ENCODE assay signal across 15 cellular contexts in the genomic region with DNA sequence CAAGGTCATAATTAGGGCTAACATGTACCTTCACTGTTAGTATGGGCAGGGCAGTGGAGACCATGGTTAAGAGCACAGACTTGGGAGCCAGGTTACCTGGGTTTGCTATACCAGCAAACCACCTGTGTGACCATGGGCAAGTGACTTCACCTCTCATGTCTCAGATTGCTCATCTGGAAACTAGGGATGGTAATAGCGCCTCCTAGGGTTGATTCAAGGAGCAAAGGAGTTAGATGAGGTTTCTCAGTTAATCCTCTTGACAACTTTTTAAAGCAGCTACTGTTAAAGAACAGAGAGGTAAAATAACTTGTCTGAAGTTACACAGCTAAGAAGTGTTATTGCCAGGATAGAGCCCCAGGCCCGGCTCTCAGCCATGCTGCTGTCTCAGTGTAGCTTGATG. TPM values are rescaled to one million over a fixed set of nuclear protein-coding genes. Genes with fewer than 3 reads are reported as not detected.
DNase-seq lines count a peak whose midpoint lies in the region; ATAC-seq, FAIRE-seq and TF ChIP-seq lines count a peak whose summit lies in the region.
"Had no signal": no experiment of that assay in that cellular context is flagged by ENCODE, and none has a peak within 500 bp of the region (broad histone marks: within the 10 kb centered on the region; RNA-seq: fewer than 3 reads in every experiment).

No MANE protein-coding gene starts in this region.

- no peaks in the 10 kb centered on the region for H3K27me3 Mint-ChIP-seq in activated CD8-positive, alpha-beta T cell treated with anti-CD3 and anti-CD28 coated beads for 36 hours

- H3K9me3 ChIP-seq in BLaER1 treated with 17β-estradiol and CSF1 and Interleukin-3, amounts not matched to agents 10 nM and 100 nM (replicated peaks in 1 of 11): no peaks in the 10 kb centered on the region
- no peaks in the 10 kb centered on the region for H3K9me3 ChIP-seq in keratinocyte (ENCODE audit: control insufficient read depth, low read depth, low read length)
- H3K9me3 ChIP-seq in HAP-1: no peaks in the 10 kb centered on the region
- H3K9me3 ChIP-seq in esophagus squamous epithelium: no peaks in the 10 kb centered on the region
- H3K9me3 ChIP-seq: testis had no signal

- dilution Hi-C loops in keratinocyte (cut with MboI; ENCODE audit: extremely low pct_ligation_motif_present, low sequenced_read_pairs): no loop called here

- TF ChIP-seq POLR2A in esophagus squamous epithelium (IDR thresholded peaks at IDR 0.05): no peak

- no peak overlapping the region for H3K27ac Mint-ChIP-seq in activated CD8-positive, alpha-beta T cell treated with anti-CD3 and anti-CD28 coated beads for 36 hours

- intact Hi-C loops in activated CD8-positive, alpha-beta T cell treated with anti-CD3 and anti-CD28 coated beads for 36 hours (cut with micrococcal nuclease): loop anchor here (5.0 kb wide), 1 partner anchor 188 kb away; no protein-coding TSS in a partner anchor
- intact Hi-C loops in esophagus squamous epithelium (cut with DNase I): loop anchor here (5.0 kb wide), 2 partner anchors 53 to 188 kb away; no protein-coding TSS in a partner anchor

- peaks cover 34% of the 10 kb centered on the region for H3K4me1 Mint-ChIP-seq in activated CD8-positive, alpha-beta T cell treated with anti-CD3 and anti-CD28 coated beads for 36 hours (ENCODE audit: low read depth)

- DNase-seq in GM13977 (ENCODE audit: low spot score) (no peak), keratinocyte (ENCODE audit: low read depth, low spot score) (no peak), HEK293T (ENCODE audit: extremely low spot score) (no peak), HAP-1 (ENCODE audit: low spot score in 2 of 2) (no peak), esophagus squamous epithelium (lab: John Stamatoyannopoulos, UW) (no peak), NCI-H510A treated with DMSO at 0.1 percent for 48 hours (lab: John Stamatoyannopoulos, UW) (no peak)
- DNase-seq in activated CD8-positive, alpha-beta T cell treated with anti-CD3 and anti-CD28 coated beads for 36 hours: no peak
- DNase-seq: caudate nucleus, DMS79, NCI-H526, SHP77, testis had no signal

- no peak for ATAC-seq in activated CD8-positive, alpha-beta T cell treated with anti-CD3 and anti-CD28 coated beads for 36 hours

- peaks cover 71 to 96% (median 88%) of the 10 kb centered on the region in 10 experiments for H3K4me1 ChIP-seq in BLaER1 treated with 17β-estradiol and CSF1 and Interleukin-3, amounts not matched to agents 10 nM and 100 nM
- peaks cover 6% of the 10 kb centered on the region for H3K4me1 ChIP-seq in keratinocyte (ENCODE audit: control insufficient read depth, extremely low read depth, insufficient read depth, low read length)
- 0 out of 2 replicates have a peak, but pooled peaks cover 2% of the 10 kb centered on the region for H3K4me1 ChIP-seq in HAP-1
- peaks cover 0 to 10% (median 4%) of the 10 kb centered on the region in 3 donors for H3K4me1 ChIP-seq in esophagus squamous epithelium

- POLR2A ChIA-PET in activated CD8-positive, alpha-beta T cell treated with anti-CD3 and anti-CD28 coated beads for 36 hours (lab: Charles Lee): interaction anchor here (0.7 to 36.3 kb wide), 4 partner anchors 12 to 57 kb away, joined by 3 to 671 read pairs (median 4); partner anchors contain the start of gene LAPTM5
- POLR2A ChIA-PET in HEK293T (lab: Yijun Ruan, JAX): no interaction called here

- H3K4me2 ChIP-seq in BLaER1 treated with 17β-estradiol and CSF1 and Interleukin-3, amounts not matched to agents 10 nM and 100 nM: peak overlapping the region in 7 of 11 experiments; percentile 26 to 100 (median 58); a peak in 9 of 22 replicates
- H3K4me2 ChIP-seq in keratinocyte (ENCODE audit: control insufficient read depth, extremely low read depth, insufficient read depth, low read depth, low read length): no peak overlapping the region

- H3K79me2 ChIP-seq in keratinocyte (ENCODE audit: control insufficient read depth, insufficient read depth, low read length): no peaks in the 10 kb centered on the region

- no peaks in the 10 kb centered on the region for H3K9me1 ChIP-seq in keratinocyte (ENCODE audit: control insufficient read depth, extremely low read depth, insufficient read depth, low read length)

- CTCF ChIA-PET in activated CD8-positive, alpha-beta T cell treated with anti-CD3 and anti-CD28 coated beads for 36 hours (lab: Charles Lee): interaction anchor here (0.6 to 9.2 kb wide), 12 partner anchors 9 to 187 kb away, joined by 3 to 132 read pairs (median 4); partner anchors contain the start of gene LAPTM5
- CTCF ChIA-PET in HEK293T (lab: Yijun Ruan, JAX): interaction anchor here (2.5 kb wide), 1 partner anchor 55 kb away, joined by 11 read pairs; no protein-coding TSS in a partner anchor

- H3K27me3 ChIP-seq in BLaER1 treated with 17β-estradiol and CSF1 and Interleukin-3, amounts not matched to agents 10 nM and 100 nM: no peaks in the 10 kb centered on the region
- H3K27me3 ChIP-seq in keratinocyte (ENCODE audit: control insufficient read depth, extremely low read depth, insufficient read depth, low read length): no peaks in the 10 kb centered on the region
- no peaks in the 10 kb centered on the region for H3K27me3 ChIP-seq in HAP-1 (ENCODE audit: low read depth)
- H3K27me3 ChIP-seq in esophagus squamous epithelium: no peaks in the 10 kb centered on the region
- H3K27me3 ChIP-seq: testis had no signal

- in situ Hi-C loops in GM13977 (cut with MboI; ENCODE audit: low pct_unique_long_range_greater_than_20kb, low sequenced_read_pairs, unreplicated experiment) (loop anchor here (5.0 to 10.0 kb wide), 2 partner anchors 61 to 188 kb away; no protein-coding TSS in a partner anchor), HAP-1 (cut with MboI; ENCODE audit: low sequenced_read_pairs) (loop anchor here (5.0 to 25.0 kb wide), 2 partner anchors 53 to 1837 kb away; no protein-coding TSS in a partner anchor)

- peaks cover 0 to 59% (median 16%) of the 10 kb centered on the region in 11 experiments; a peak in 13 of 22 replicates for H4K20me1 ChIP-seq in BLaER1 treated with 17β-estradiol and CSF1 and Interleukin-3, amounts not matched to agents 10 nM and 100 nM
- H4K20me1 ChIP-seq in keratinocyte (ENCODE audit: control insufficient read depth, extremely low read depth, insufficient read depth, low read length): no peaks in the 10 kb centered on the region

- H3K36me3 Mint-ChIP-seq in activated CD8-positive, alpha-beta T cell treated with anti-CD3 and anti-CD28 coated beads for 36 hours (ENCODE audit: low read depth): peaks cover 2% of the 10 kb centered on the region

- no peaks in the 10 kb centered on the region for H3K9me3 Mint-ChIP-seq in activated CD8-positive, alpha-beta T cell treated with anti-CD3 and anti-CD28 coated beads for 36 hours

- no peak overlapping the region for H3K4me3 ChIP-seq in BLaER1 treated with 17β-estradiol and CSF1 and Interleukin-3, amounts not matched to agents 10 nM and 100 nM
- H3K4me3 ChIP-seq in keratinocyte (ENCODE audit: control insufficient read depth in 2 of 3, extremely low read depth in 1 of 3, insufficient read depth in 2 of 3, low read depth in 1 of 3, low read length in 3 of 3) (no peak overlapping the region), HAP-1 (no peak overlapping the region), esophagus squamous epithelium (no peak overlapping the region)
- H3K4me3 ChIP-seq: testis had no signal

- TF ChIP-seq CTCF in GM13977 (IDR thresholded peaks at IDR 0.05; ENCODE audit: extremely low read depth, insufficient read depth, missing control alignments) (peak; percentile 29), keratinocyte (optimal IDR thresholded peaks at IDR 0.05 in 1 of 3, IDR thresholded peaks at IDR 0.05 in 1 of 3, conservative IDR thresholded peaks at IDR 0.05 in 1 of 3; ENCODE audit: extremely low read depth in 1 of 3, insufficient read depth in 2 of 3, low read length in 3 of 3) (peak; percentile 32 to 38 (median 36)), esophagus squamous epithelium (IDR thresholded peaks at IDR 0.05) (no peak)
- peak; percentile 30 for TF ChIP-seq CTCF in activated CD8-positive, alpha-beta T cell treated with anti-CD3 and anti-CD28 coated beads for 36 hours (IDR thresholded peaks at IDR 0.05)

- WGBS in esophagus squamous epithelium, 2 donors: 80 to 91% methylated on average over 1 to 2 of the region's 2 CpGs

- H3K36me3 ChIP-seq in BLaER1 treated with 17β-estradiol and CSF1 and Interleukin-3, amounts not matched to agents 10 nM and 100 nM: peaks cover 0 to 15% (median 0%) of the 10 kb centered on the region in 11 experiments; a peak in 2 of 22 replicates
- peaks cover 0 to 2% of the 10 kb centered on the region in 2 experiments for H3K36me3 ChIP-seq in keratinocyte (ENCODE audit: control insufficient read depth in 2 of 2, extremely low read depth in 1 of 2, insufficient read depth in 2 of 2, low read length in 2 of 2)
- no peaks in the 10 kb centered on the region for H3K36me3 ChIP-seq in HAP-1 (replicated peaks)
- H3K36me3 ChIP-seq in esophagus squamous epithelium: peaks cover 0 to 27% (median 0%) of the 10 kb centered on the region in 3 donors

- H3K27ac ChIP-seq in BLaER1 treated with 17β-estradiol and CSF1 and Interleukin-3, amounts not matched to agents 10 nM and 100 nM: no peak overlapping the region
- H3K27ac ChIP-seq in keratinocyte (ENCODE audit: control insufficient read depth, insufficient read depth, low read length) (no peak overlapping the region), esophagus squamous epithelium (no peak overlapping the region)
- H3K27ac ChIP-seq: HL-60, testis had no signal

- H3K4me3 Mint-ChIP-seq in activated CD8-positive, alpha-beta T cell treated with anti-CD3 and anti-CD28 coated beads for 36 hours: no peak overlapping the region

- no peak overlapping the region for H2AFZ ChIP-seq in keratinocyte (ENCODE audit: control insufficient read depth, low read length)

- H3K9ac ChIP-seq in BLaER1 treated with 17β-estradiol and CSF1 and Interleukin-3, amounts not matched to agents 10 nM and 100 nM: no peak overlapping the region
- H3K9ac ChIP-seq in keratinocyte (ENCODE audit: control insufficient read depth, extremely low read depth, insufficient read depth, low read length): no peak overlapping the region

- no peak for FAIRE-seq in keratinocyte (lab: Jason Lieb, UNC)

RNA-seq across cellular contexts. Expression of gene MATN1, which starts 0.8 kb away (rescaled TPM):
- 1 to 10 TPM in 1 of 2 experiments, under 1 TPM in 1; 0.45 to 1.4 TPM for total RNA-seq in activated CD8-positive, alpha-beta T cell treated with anti-CD3 and anti-CD28 coated beads for 36 hours
- polyA plus RNA-seq in keratinocyte: 0.05 to 0.13 TPM in 2 of 3 replicates, not detected in the other
- polyA plus RNA-seq in keratinocyte (2011; ENCODE audit: low read depth): not detected
- 0.01 and 0.08 TPM in 2 replicates for polyA plus RNA-seq in keratinocyte (2011; cell fraction: cytosol; rRNA removed)
- polyA plus RNA-seq in keratinocyte (2011; cell fraction: nucleus; rRNA removed): 0.08 and 0.45 TPM in 2 replicates
- polyA plus RNA-seq in keratinocyte (2012; ENCODE audit: low replicate concordance): 0.06 TPM in 1 of 2 replicates, not detected in the other
- 1.3 TPM in 1 of 3 replicates, not detected in the others for polyA minus RNA-seq in keratinocyte
- polyA minus RNA-seq in keratinocyte (2011; cell fraction: cytosol; rRNA and poly(A)+ RNA removed): not detected
- not detected in 2 replicates for polyA minus RNA-seq in keratinocyte (2011; cell fraction: nucleus; rRNA and poly(A)+ RNA removed)
- total RNA-seq in esophagus squamous epithelium: not detected
- total RNA-seq: fibroblast of lung had no signal
- polyA plus RNA-seq: fibroblast of lung had no signal

RNA-seq across cellular contexts. Expression of gene LAPTM5, which starts 33.4 kb away (rescaled TPM):
- 100 to 1,000 TPM; 229 to 237 TPM for total RNA-seq in activated CD8-positive, alpha-beta T cell treated with anti-CD3 and anti-CD28 coated beads for 36 hours
- 0.18 to 0.40 TPM (median 0.25 TPM) in 3 replicates for polyA plus RNA-seq in keratinocyte
- 0.37 TPM for polyA plus RNA-seq in keratinocyte (2011; ENCODE audit: low read depth)
- 0.13 and 0.16 TPM in 2 replicates for polyA plus RNA-seq in keratinocyte (2011; cell fraction: cytosol; rRNA removed)
- polyA plus RNA-seq in keratinocyte (2011; cell fraction: nucleus; rRNA removed): 0.15 TPM in 1 of 2 replicates, not detected in the other
- polyA plus RNA-seq in keratinocyte (2012; ENCODE audit: low replicate concordance): 0.15 and 0.68 TPM in 2 replicates
- polyA minus RNA-seq in keratinocyte: 0.76 to 2.1 TPM in 2 of 3 replicates, not detected in the other
- not detected for polyA minus RNA-seq in keratinocyte (2011; cell fraction: cytosol; rRNA and poly(A)+ RNA removed)
- not detected in 2 replicates for polyA minus RNA-seq in keratinocyte (2011; cell fraction: nucleus; rRNA and poly(A)+ RNA removed)
- total RNA-seq in esophagus squamous epithelium: 10 to 100 TPM in 2 of 4 donors, 1 to 10 TPM in 2; 6.3 to 53.4 (median 24.6) TPM

Comparison
In these comparisons a context has a peak if more than half of its experiments do, and no peak if none do; other contexts are left out.
1. CTCF ChIP-seq: peak in GM13977 (single experiment), activated CD8-positive, alpha-beta T cell treated with anti-CD3 and anti-CD28 coated beads for 36 hours (single experiment) and keratinocyte (3 of 3); none in esophagus squamous epithelium (0 of 6).
2. RNA of gene LAPTM5, which starts 33.4 kb away (total RNA-seq): 229 to 237 TPM in activated CD8-positive, alpha-beta T cell treated with anti-CD3 and anti-CD28 coated beads for 36 hours; 6.3 to 53.4 TPM in esophagus squamous epithelium; every median in the first group is over 4 times any median in the second.